16 cellular contexts compared by ENCODE assay signal in genomic region chr9:29769019-29769418, GRCh38.
DNase-seq lines count a peak whose midpoint lies in the region; ATAC-seq and TF ChIP-seq lines count a peak whose summit lies in the region.
"Had no signal": no experiment of that assay in that cellular context is flagged by ENCODE, and none has a peak within 500 bp of the region (broad histone marks: within the 10 kb centered on the region; RNA-seq: fewer than 3 reads in every experiment).

No MANE protein-coding gene starts in this region.

- WGBS in mammary epithelial cell (ENCODE audit: low coverage, missing lambda C conversion rate): 8% methylated on average over 2 of the region's 2 CpGs

- POLR2A ChIA-PET in MCF 10A (lab: Yijun Ruan, JAX): no interaction called here

- H3K36me3 ChIP-seq in mammary epithelial cell (ENCODE audit: insufficient read depth, low read length): no peaks in the 10 kb centered on the region
- H3K36me3 ChIP-seq: HAP-1 had no signal

- ATAC-seq in foreskin keratinocyte (peak; percentile 59), T-helper 17 cell (no peak)
- ATAC-seq: GM23338 had no signal

- H3K27ac ChIP-seq in mammary epithelial cell (ENCODE audit: insufficient read depth, low read depth, low read length) (no peak overlapping the region), foreskin keratinocyte (no peak overlapping the region)

- H3K9me3 ChIP-seq in mammary epithelial cell (replicated peaks; ENCODE audit: insufficient read depth, low read length) (no peaks in the 10 kb centered on the region), T-helper 17 cell (ENCODE audit: control insufficient read depth, low read length, poor library complexity, severe bottlenecking) (no peaks in the 10 kb centered on the region)
- H3K9me3 ChIP-seq: HAP-1 had no signal

- TF ChIP-seq CTCF in mammary epithelial cell (conservative IDR thresholded peaks at IDR 0.05 in 1 of 2, IDR thresholded peaks at IDR 0.05 in 1 of 2; ENCODE audit: extremely low read depth in 1 of 2, insufficient read depth in 1 of 2, low read depth in 1 of 2, low read length in 2 of 2) (no peak), MCF 10A (IDR thresholded peaks at IDR 0.05; ENCODE audit: unreplicated experiment) (no peak), epithelial cell of esophagus (IDR thresholded peaks at IDR 0.05; ENCODE audit: insufficient read depth, low read depth, low read length, missing control alignments) (no peak), foreskin keratinocyte (conservative IDR thresholded peaks at IDR 0.05) (no peak)

- no peak overlapping the region for H3K4me3 Mint-ChIP-seq in MCF 10A (ENCODE audit: unreplicated experiment)
- H3K4me3 Mint-ChIP-seq in T-helper 17 cell: no peak overlapping the region
- H3K4me3 Mint-ChIP-seq: CD4-positive, alpha-beta memory T cell; GM23338; HFFc6 had no signal

- H3K36me3 Mint-ChIP-seq in MCF 10A (ENCODE audit: insufficient read depth, unreplicated experiment) (no peaks in the 10 kb centered on the region), T-helper 17 cell (ENCODE audit: low read depth) (no peaks in the 10 kb centered on the region)
- H3K36me3 Mint-ChIP-seq: CD4-positive, alpha-beta memory T cell had no signal

- H3K79me2 ChIP-seq in mammary epithelial cell (ENCODE audit: insufficient read depth, low read length): no peaks in the 10 kb centered on the region

- intact Hi-C loops in mammary epithelial cell (cut with micrococcal nuclease) (no loop called here), MCF 10A (cut with micrococcal nuclease) (no loop called here)

- H2AFZ ChIP-seq in mammary epithelial cell (ENCODE audit: low read depth, low read length): no peak overlapping the region
- H2AFZ ChIP-seq: GM23338 had no signal

- DNase-seq in mammary epithelial cell: peak; percentile 43
- no peak for DNase-seq in MCF 10A (ENCODE audit: unreplicated experiment)
- DNase-seq in epithelial cell of esophagus (ENCODE audit: low read depth): peak; percentile 67
- peak; percentile 28 to 64 for DNase-seq in foreskin keratinocyte
- DNase-seq in occipital lobe (lab: John Stamatoyannopoulos, UW): no peak
- no peak for DNase-seq in T-helper 17 cell
- DNase-seq: C1 segment of cervical spinal cord; Calu3; CD4-positive, alpha-beta memory T cell; COR-L47; DMS53; DMS79 treated with DMSO at 0.1 percent for 48 hours; GF-D8; HFFc6 had no signal

- H3K4me3 ChIP-seq in mammary epithelial cell (replicated peaks in 1 of 3; ENCODE audit: insufficient read depth in 1 of 3, low read depth in 2 of 3, low read length in 3 of 3): no peak overlapping the region
- no peak overlapping the region for H3K4me3 ChIP-seq in epithelial cell of esophagus (ENCODE audit: low read length)
- H3K4me3 ChIP-seq: GM23338, HAP-1 had no signal

- H3K27ac Mint-ChIP-seq in MCF 10A (ENCODE audit: low read depth, unreplicated experiment) (no peak overlapping the region), T-helper 17 cell (no peak overlapping the region)
- H3K27ac Mint-ChIP-seq: GM23338, HFFc6 had no signal

- in situ Hi-C loops in mammary epithelial cell (cut with MboI; ENCODE audit: low sequenced_read_pairs in 2 of 2): no loop called here

- CTCF ChIA-PET in mammary epithelial cell (lab: Charles Lee; ENCODE audit: low non-redundant PET): no interaction called here
- CTCF ChIA-PET in MCF 10A (lab: Yijun Ruan, JAX): no interaction called here

- no peaks in the 10 kb centered on the region for H4K20me1 ChIP-seq in mammary epithelial cell (ENCODE audit: insufficient read depth, low read length)

- no peak overlapping the region for H3K4me2 ChIP-seq in mammary epithelial cell (ENCODE audit: insufficient read depth, low read depth, low read length)
- H3K4me2 ChIP-seq: GM23338 had no signal

- no peaks in the 10 kb centered on the region for H3K27me3 Mint-ChIP-seq in MCF 10A (ENCODE audit: insufficient read depth, unreplicated experiment)
- no peaks in the 10 kb centered on the region for H3K27me3 Mint-ChIP-seq in T-helper 17 cell
- H3K27me3 Mint-ChIP-seq: CD4-positive, alpha-beta memory T cell had no signal

- H3K4me1 ChIP-seq in mammary epithelial cell (ENCODE audit: insufficient read depth, low read length) (no peaks in the 10 kb centered on the region), foreskin keratinocyte (no peaks in the 10 kb centered on the region)
- H3K4me1 ChIP-seq: HAP-1 had no signal

- H3K27me3 ChIP-seq in mammary epithelial cell (ENCODE audit: insufficient read depth, low read length): no peaks in the 10 kb centered on the region
- no peaks in the 10 kb centered on the region for H3K27me3 ChIP-seq in foreskin keratinocyte

- dilution Hi-C loops in mammary epithelial cell (cut with HindIII; ENCODE audit: low sequenced_read_pairs): no loop called here

- H3K9me3 Mint-ChIP-seq in MCF 10A (ENCODE audit: unreplicated experiment): no peaks in the 10 kb centered on the region

- BruUV-seq in mammary epithelial cell (replicated peaks; lab: Mats Ljungman, UMichigan) (no TSS peak), MCF 10A (replicated peaks; lab: Mats Ljungman, UMichigan) (no TSS peak)

- H3K9ac ChIP-seq in mammary epithelial cell (ENCODE audit: insufficient read depth, low read length): no peak overlapping the region

- peaks cover 6% of the 10 kb centered on the region for H3K4me1 Mint-ChIP-seq in MCF 10A (ENCODE audit: insufficient read depth, unreplicated experiment)
- H3K4me1 Mint-ChIP-seq in T-helper 17 cell: no peaks in the 10 kb centered on the region
- H3K4me1 Mint-ChIP-seq: CD4-positive, alpha-beta memory T cell; GM23338 had no signal

Comparison
In these comparisons a context has a peak if more than half of its experiments do, and no peak if none do; other contexts are left out.
1. DNase-seq: peak in mammary epithelial cell (single experiment), epithelial cell of esophagus (single experiment) and foreskin keratinocyte (2 of 2); none in MCF 10A (single experiment), occipital lobe (single experiment) and T-helper 17 cell (0 of 3).